Comparison of ENCODE assay signal across 24 cellular contexts in the genomic region with DNA sequence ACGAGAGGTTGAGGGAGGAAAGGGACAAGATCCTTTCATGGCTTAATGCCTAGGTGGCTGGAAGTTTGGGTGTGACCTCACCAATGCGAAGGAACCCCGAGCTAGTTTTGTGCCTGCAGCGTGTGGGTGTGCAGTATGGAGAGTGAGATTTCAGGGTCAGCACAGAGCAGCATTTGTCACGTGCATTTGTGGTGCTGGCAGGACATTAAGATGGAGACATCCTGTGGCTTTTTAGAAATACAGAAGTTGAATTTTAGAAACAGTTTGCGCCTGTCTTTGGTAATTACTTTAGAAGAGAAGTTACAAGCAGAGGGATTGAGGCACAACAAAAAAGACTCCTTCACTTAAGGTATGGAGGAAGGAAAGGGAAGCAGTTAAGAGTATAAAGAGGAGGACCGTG.
A peak's percentile ranks its signal among the peaks of the same experiment; 100 is the strongest.
DNase-seq lines count a peak whose midpoint lies in the region; ATAC-seq and TF ChIP-seq lines count a peak whose summit lies in the region.
"Had no signal": no experiment of that assay in that cellular context is flagged by ENCODE, and none has a peak within 500 bp of the region (broad histone marks: within the 10 kb centered on the region; RNA-seq: fewer than 3 reads in every experiment).

No MANE protein-coding gene starts in this region.

- no peaks in the 10 kb centered on the region for H3K36me3 Mint-ChIP-seq in osteocyte (ENCODE audit: unreplicated experiment)

- peak overlapping the region; percentile 91 for H4K91ac ChIP-seq in IMR-90 (ENCODE audit: insufficient read depth, low read depth, low read length)

- H3K9me3 ChIP-seq in BLaER1 (peaks cover 38% of the 10 kb centered on the region), IMR-90 (ENCODE audit: control insufficient read depth, insufficient read depth, low read length) (peaks cover 3% of the 10 kb centered on the region; the same call in 1 of the 2 replicates), HAP-1 (no peaks in the 10 kb centered on the region; the same call in 1 of the 2 replicates)
- H3K9me3 ChIP-seq: mucosa of descending colon, transverse colon had no signal

- peak overlapping the region; percentile 89 for H3K14ac ChIP-seq in IMR-90 (replicated peaks; ENCODE audit: low read depth, low read length)

- intact Hi-C loops in IMR-90 (cut with micrococcal nuclease) (loop anchor here (5.0 to 10.0 kb wide), 2 partner anchors 205 to 417 kb away; a partner anchor contains a TSS), lower leg skin (cut with DNase I; ENCODE audit: low total_unique reads) (no loop called here)

- POLR2A ChIA-PET in IMR-90 (lab: Charles Lee; ENCODE audit: unreplicated experiment), result no interaction called here

- H3K36me3 ChIP-seq in BLaER1 (no peaks in the 10 kb centered on the region), IMR-90 (ENCODE audit: control insufficient read depth, insufficient read depth, low read length) (no peaks in the 10 kb centered on the region), brain microvascular endothelial cell (replicated peaks) (no peaks in the 10 kb centered on the region), HAP-1 (replicated peaks) (no peaks in the 10 kb centered on the region)
- H3K36me3 ChIP-seq: breast epithelium, transverse colon had no signal

- H3K4me3 ChIP-seq in BLaER1, result no peak overlapping the region
- no peak overlapping the region for H3K4me3 ChIP-seq in IMR-90 (ENCODE audit: insufficient read depth, low read depth, low read length)
- no peak overlapping the region for H3K4me3 ChIP-seq in lower leg skin (ENCODE audit: low read depth, poor library complexity, severe bottlenecking)
- H3K4me3 ChIP-seq in brain microvascular endothelial cell (ENCODE audit: low read depth, low read length), result no peak overlapping the region
- H3K4me3 ChIP-seq in HAP-1, result no peak overlapping the region
- H3K4me3 ChIP-seq: breast epithelium, K562, mucosa of descending colon, transverse colon had no signal

- no peak for TF ChIP-seq POLR2A in IMR-90 (IDR thresholded peaks at IDR 0.05; ENCODE audit: low read depth, low read length)
- no peak for TF ChIP-seq POLR2A in lower leg skin (IDR thresholded peaks at IDR 0.05)

- CTCF ChIA-PET in IMR-90 (lab: Yijun Ruan, JAX), result interaction anchor here (0.6 kb wide), 1 partner anchor 723 kb away, joined by 3 read pairs; no protein-coding TSS in a partner anchor

- H2BK15ac ChIP-seq in IMR-90 (ENCODE audit: low read depth, low read length), result peak overlapping the region; percentile 99

- WGBS in IMR-90 (ENCODE audit: extremely low coverage in 2 of 2, insufficient read length in 1 of 2), 2 experiments, result 65% methylated on average over 2 of the region's 7 CpGs; no CpG with 5 or more reads in 1 of the 2 experiments
- 61 to 68% methylated on average over 7 of the region's 7 CpGs for WGBS in lower leg skin, 2 donors

- H3K4ac ChIP-seq in IMR-90 (ENCODE audit: low read depth, low read length), result peak overlapping the region; percentile 91

- ATAC-seq in IMR-90 (ENCODE audit: low read depth) (no peak), GM19455 (IDR thresholded peaks at IDR 0.05; ENCODE audit: unreplicated experiment) (no peak)
- ATAC-seq: activated naive CD8-positive, alpha-beta T cell treated with anti-CD3 and anti-CD28 coated beads, Interleukin-2, amount 50 U/mL, for 24 hours; activated T-helper 17 cell treated with anti-CD3 and anti-CD28 coated beads, Interleukin-2, amount 50 U/mL, for 72 hours; K562; mucosa of descending colon; stimulated activated naive CD8-positive, alpha-beta T cell treated with anti-CD3 and anti-CD28 coated beads, Interleukin-15, Interleukin-2, amounts not matched to agents 100 U/mL and 50 U/mL, for 24 hours had no signal

- H3K4me1 ChIP-seq in BLaER1, result peaks cover 55% of the 10 kb centered on the region
- H3K4me1 ChIP-seq in IMR-90 (ENCODE audit: control insufficient read depth, insufficient read depth, low read length), result peaks cover 28% of the 10 kb centered on the region
- no peaks in the 10 kb centered on the region for H3K4me1 ChIP-seq in HAP-1
- H3K4me1 ChIP-seq: breast epithelium had no signal

- peak overlapping the region; percentile 98 for H2AK5ac ChIP-seq in IMR-90 (ENCODE audit: low read depth, low read length)

- peaks cover 14% of the 10 kb centered on the region for H3K9me3 Mint-ChIP-seq in osteocyte (ENCODE audit: unreplicated experiment)
- H3K9me3 Mint-ChIP-seq: activated T-helper 17 cell treated with anti-CD3 and anti-CD28 coated beads, Interleukin-2, amount 50 U/mL, for 72 hours had no signal

- peak overlapping the region; percentile 48; the same call in 1 of the 2 replicates for H3K56ac ChIP-seq in IMR-90 (ENCODE audit: extremely low read depth, insufficient read depth, low read length)

- TF ChIP-seq CTCF in IMR-90 (conservative IDR thresholded peaks at IDR 0.05; ENCODE audit: low read depth, low read length) (no peak), lower leg skin (IDR thresholded peaks at IDR 0.05) (no peak), osteocyte (IDR thresholded peaks at IDR 0.05) (no peak), brain microvascular endothelial cell (IDR thresholded peaks at IDR 0.05; ENCODE audit: low read depth, low read length, missing control alignments) (no peak)

- H3K4me1 Mint-ChIP-seq in osteocyte (ENCODE audit: unreplicated experiment), result peaks cover 6% of the 10 kb centered on the region
- H3K4me1 Mint-ChIP-seq: activated T-helper 17 cell treated with anti-CD3 and anti-CD28 coated beads, Interleukin-2, amount 50 U/mL, for 72 hours had no signal

- peaks cover 0 to 3% of the 10 kb centered on the region in 2 experiments; a peak in 1 of 4 replicates for H3K79me1 ChIP-seq in IMR-90 (ENCODE audit: low read depth in 1 of 2, low read length in 2 of 2)

- no peak for DNase-seq in IMR-90
- DNase-seq in OCI-M1 (lab: John Stamatoyannopoulos, UW), result peak; percentile 64
- DNase-seq in lower leg skin (ENCODE audit: low spot score in 2 of 2), result peak; percentile 22 to 83
- DNase-seq in osteocyte (ENCODE audit: extremely low spot score, unreplicated experiment), result no peak
- no peak for DNase-seq in brain microvascular endothelial cell
- no peak for DNase-seq in HAP-1 (ENCODE audit: low spot score in 2 of 2)
- DNase-seq: activated CD4-positive, CD25-positive, alpha-beta regulatory T cell treated with anti-CD3 and anti-CD28 coated beads, Interleukin-2, amount 50 U/mL, for 72 hours; activated naive CD8-positive, alpha-beta T cell treated with anti-CD3 and anti-CD28 coated beads, Interleukin-2, amount 50 U/mL, for 24 hours; DND-41; foreskin melanocyte; H7; left cardiac atrium; SHP77 treated with DMSO at 0.1 percent for 48 hours; stimulated activated CD4-positive, alpha-beta T cell treated with anti-CD3 and anti-CD28 coated beads, Interleukin-1b, Interleukin-23, amount 100 ng/mL, for 48 hours; stimulated activated naive CD8-positive, alpha-beta T cell treated with anti-CD3 and anti-CD28 coated beads, Interleukin-15, Interleukin-2, amounts not matched to agents 100 U/mL and 50 U/mL, for 24 hours; T1000; transverse colon had no signal

- dilution Hi-C loops in IMR-90 (cut with HindIII; ENCODE audit: low sequenced_read_pairs, unreplicated experiment), result no loop called here

- H3K4me3 Mint-ChIP-seq in osteocyte (ENCODE audit: unreplicated experiment), result no peak overlapping the region
- H3K4me3 Mint-ChIP-seq: activated naive CD8-positive, alpha-beta T cell treated with anti-CD3 and anti-CD28 coated beads, Interleukin-2, amount 50 U/mL, for 24 hours; activated T-helper 17 cell treated with anti-CD3 and anti-CD28 coated beads, Interleukin-2, amount 50 U/mL, for 72 hours had no signal

- H4K8ac ChIP-seq in IMR-90 (ENCODE audit: low read depth in 2 of 2, low read length in 2 of 2), result peak overlapping the region; percentile 86 to 88

- H3K23ac ChIP-seq in IMR-90 (ENCODE audit: low read depth, low read length), result peak overlapping the region; percentile 75; the same call in 1 of the 2 replicates

- peaks cover 7% of the 10 kb centered on the region; the same call in 1 of the 2 replicates for H3K9me1 ChIP-seq in IMR-90 (ENCODE audit: insufficient read depth, low read length)

- peak overlapping the region; percentile 100 for H2BK5ac ChIP-seq in IMR-90 (ENCODE audit: low read depth, low read length, poor library complexity, severe bottlenecking)

- H3K4me2 ChIP-seq in BLaER1 (peak overlapping the region; percentile 67), IMR-90 (ENCODE audit: low read depth, low read length) (no peak overlapping the region)

- H2BK20ac ChIP-seq in IMR-90 (ENCODE audit: low read depth, low read length), result peak overlapping the region; percentile 97

- H3K27me3 ChIP-seq in BLaER1 (no peaks in the 10 kb centered on the region), IMR-90 (ENCODE audit: control insufficient read depth, insufficient read depth, low read length) (no peaks in the 10 kb centered on the region), brain microvascular endothelial cell (replicated peaks) (no peaks in the 10 kb centered on the region), HAP-1 (ENCODE audit: low read depth) (no peaks in the 10 kb centered on the region)
- H3K27me3 ChIP-seq: breast epithelium, transverse colon had no signal

- in situ Hi-C loops in IMR-90 (cut with MboI; ENCODE audit: low sequenced_read_pairs), result no loop called here
- in situ Hi-C loops in brain microvascular endothelial cell (cut with HindIII; ENCODE audit: low pct_ligation_motif_present, low sequenced_read_pairs), result no loop called here
- in situ Hi-C loops in HAP-1 (cut with MboI; ENCODE audit: low sequenced_read_pairs), result no loop called here

- peak overlapping the region; percentile 99 for H3K18ac ChIP-seq in IMR-90 (ENCODE audit: low read depth, low read length)

- peak overlapping the region; percentile 39; the same call in 1 of the 2 replicates for H3K27ac ChIP-seq in BLaER1
- peak overlapping the region; percentile 83 for H3K27ac ChIP-seq in IMR-90 (ENCODE audit: insufficient read depth, low read length)
- H3K27ac ChIP-seq in brain microvascular endothelial cell, result no peak overlapping the region
- H3K27ac ChIP-seq: breast epithelium, epithelial cell of prostate, transverse colon had no signal

- TF ChIP-seq RAD21 in IMR-90 (IDR thresholded peaks at IDR 0.05; ENCODE audit: low read length), result no peak

- H3K27ac Mint-ChIP-seq in osteocyte (ENCODE audit: unreplicated experiment), result no peak overlapping the region
- H3K27ac Mint-ChIP-seq: activated naive CD8-positive, alpha-beta T cell treated with anti-CD3 and anti-CD28 coated beads, Interleukin-2, amount 50 U/mL, for 24 hours; activated T-helper 17 cell treated with anti-CD3 and anti-CD28 coated beads, Interleukin-2, amount 50 U/mL, for 72 hours had no signal

- H4K5ac ChIP-seq in IMR-90 (ENCODE audit: low read depth, low read length), result peak overlapping the region; percentile 99

- no peak overlapping the region for H2AK9ac ChIP-seq in IMR-90 (replicated peaks; ENCODE audit: low read depth, low read length, poor library complexity)

- H3K27me3 Mint-ChIP-seq in osteocyte (ENCODE audit: unreplicated experiment), result no peaks in the 10 kb centered on the region
- H3K27me3 Mint-ChIP-seq: activated naive CD8-positive, alpha-beta T cell treated with anti-CD3 and anti-CD28 coated beads, Interleukin-2, amount 50 U/mL, for 24 hours; activated T-helper 17 cell treated with anti-CD3 and anti-CD28 coated beads, Interleukin-2, amount 50 U/mL, for 72 hours had no signal

- H2AFZ ChIP-seq in IMR-90 (replicated peaks; ENCODE audit: low read length, poor library complexity), result no peak overlapping the region

- H3K9ac ChIP-seq in BLaER1, result peak overlapping the region; percentile 15; the same call in 1 of the 2 replicates
- H3K9ac ChIP-seq in IMR-90 (ENCODE audit: low read depth, low read length), result no peak overlapping the region

- H2BK120ac ChIP-seq in IMR-90 (ENCODE audit: low read depth, low read length), result peak overlapping the region; percentile 94

- H4K20me1 ChIP-seq in BLaER1 (no peaks in the 10 kb centered on the region), IMR-90 (ENCODE audit: insufficient read depth, low read length) (no peaks in the 10 kb centered on the region)

- BruUV-seq in IMR-90 (replicated peaks; lab: Mats Ljungman, UMichigan), result no TSS peak

Comparison
In these comparisons a context has a peak if more than half of its experiments do, and no peak if none do; other contexts are left out.
1. DNase-seq: peak in OCI-M1 (single experiment) and lower leg skin (2 of 2); none in IMR-90 (single experiment), osteocyte (single experiment), brain microvascular endothelial cell (single experiment) and HAP-1 (0 of 2).